Comparison of ENCODE assay signal across 8 cellular contexts in the genomic region with DNA sequence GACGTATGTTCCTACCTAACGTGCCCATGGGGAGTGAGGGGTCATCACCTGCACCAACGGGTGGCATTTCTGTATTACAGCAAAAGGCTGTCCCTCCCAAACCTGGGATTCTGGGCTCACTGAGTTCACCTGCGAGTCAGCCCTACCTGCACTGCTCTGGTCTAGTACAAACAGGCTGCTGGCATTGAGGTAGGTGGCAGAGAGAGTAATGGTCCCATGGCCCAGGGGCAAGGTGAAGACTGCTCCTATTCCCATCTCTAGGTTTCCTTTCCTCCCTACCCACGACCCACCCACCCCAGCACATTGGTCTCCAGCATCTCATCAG. TPM values are rescaled to one million over a fixed set of nuclear protein-coding genes. Genes with fewer than 3 reads are reported as not detected.
DNase-seq lines count a peak whose midpoint lies in the region; ATAC-seq, FAIRE-seq and TF ChIP-seq lines count a peak whose summit lies in the region.

No MANE protein-coding gene starts in this region.

- no peaks in the 10 kb centered on the region for H3K9me3 Mint-ChIP-seq in activated T-cell treated with anti-CD3 and anti-CD28 coated beads, Interleukin-2, amount 50 U/mL, for 24 hours

- WGBS in HepG2 (ENCODE audit: low lambda C conversion rate) = 0% methylated on average over 3 of the region's 5 CpGs
- 7% methylated on average over 5 of the region's 5 CpGs for WGBS in thymus

- H3K36me3 Mint-ChIP-seq in activated T-cell treated with anti-CD3 and anti-CD28 coated beads, Interleukin-2, amount 50 U/mL, for 24 hours (ENCODE audit: low read depth) = peaks cover 27% of the 10 kb centered on the region

- H3K9me3 ChIP-seq in HepG2 (ENCODE audit: low read length) = no peaks in the 10 kb centered on the region
- H3K9me3 ChIP-seq in thymus (ENCODE audit: control insufficient read depth) = no peaks in the 10 kb centered on the region

- TF ChIP-seq POLR2A in HepG2 (IDR thresholded peaks at IDR 0.05; ENCODE audit: insufficient read depth in 1 of 2, low read depth in 2 of 2, low read length in 2 of 2) = no peak

- TF ChIP-seq CTCF in astrocyte of the cerebellum (IDR thresholded peaks at IDR 0.05; ENCODE audit: low read depth, low read length, missing control alignments) = no peak
- no peak for TF ChIP-seq CTCF in HepG2 (CRISPR knock-in tag; IDR thresholded peaks at IDR 0.05)

- CTCF ChIA-PET in HepG2 (lab: Yijun Ruan, JAX; ENCODE audit: low intra/inter-chr PET ratio, low total read pairs) = interaction anchor here (1.2 to 3.0 kb wide), 3 partner anchors 31 to 44 kb away, joined by 3 to 79 read pairs (median 4); a partner anchor contains a TSS

- H3K27ac ChIP-seq in HepG2 (ENCODE audit: extremely low read length, insufficient read depth, low read length) (peak overlapping the region; percentile 92), thymus (ENCODE audit: low read depth) (peak overlapping the region; percentile 3)

- H3K36me3 ChIP-seq in HepG2 (replicated peaks in 1 of 2; ENCODE audit: control insufficient read depth in 1 of 2, insufficient read depth in 2 of 2, low read length in 2 of 2) (peaks cover 5 to 23% of the 10 kb centered on the region in 2 experiments; a peak in 3 of 5 replicates), thymus (ENCODE audit: control insufficient read depth, insufficient read depth) (peaks cover 19% of the 10 kb centered on the region)

- peak overlapping the region; percentile 88 for H3K9ac ChIP-seq in HepG2 (ENCODE audit: insufficient read depth, low read depth, low read length)

- H3K4me2 ChIP-seq in HepG2 (ENCODE audit: low read depth, low read length) = peak overlapping the region; percentile 85

- peaks cover 13% of the 10 kb centered on the region for H3K27me3 Mint-ChIP-seq in activated T-cell treated with anti-CD3 and anti-CD28 coated beads, Interleukin-2, amount 50 U/mL, for 24 hours

- H3K79me2 ChIP-seq in HepG2 (ENCODE audit: insufficient read depth, low read length) = peaks cover 20% of the 10 kb centered on the region

- H3K4me3 Mint-ChIP-seq in activated T-cell treated with anti-CD3 and anti-CD28 coated beads, Interleukin-2, amount 50 U/mL, for 24 hours = peak overlapping the region; percentile 73

- POLR2A ChIA-PET in HepG2 (lab: Yijun Ruan, JAX) = interaction anchor here (0.6 to 3.5 kb wide), 24 partner anchors 10 to 268 kb away, joined by 3 to 60 read pairs (median 8); a partner anchor contains a TSS

- no peak for TF ChIP-seq RAD21 in HepG2 (CRISPR knock-in tag; IDR thresholded peaks at IDR 0.05)

- ATAC-seq in HepG2 = peak; percentile 66

- peaks cover 22% of the 10 kb centered on the region for H3K4me1 Mint-ChIP-seq in activated T-cell treated with anti-CD3 and anti-CD28 coated beads, Interleukin-2, amount 50 U/mL, for 24 hours (ENCODE audit: low read depth)

- H3K4me1 ChIP-seq in HepG2 (ENCODE audit: insufficient read depth, low read length) (peaks cover 56% of the 10 kb centered on the region), thymus (ENCODE audit: control insufficient read depth, insufficient read depth, low read length) (peaks cover 2% of the 10 kb centered on the region)

- H3K4me3 ChIP-seq in astrocyte of the cerebellum (ENCODE audit: low read depth, low read length) (peak overlapping the region; percentile 58), HepG2 (replicated peaks in 1 of 3; ENCODE audit: insufficient read depth in 1 of 3, low read depth in 2 of 3, low read length in 3 of 3) (peak overlapping the region; percentile 84 to 88 (median 84)), thymus (ENCODE audit: low read length) (peak overlapping the region; percentile 35)

- TF ChIP-seq EP300 in HepG2 (IDR thresholded peaks at IDR 0.05; ENCODE audit: low read depth in 2 of 2, low read length in 2 of 2) = no peak
- TF ChIP-seq EP300 in HepG2 (CRISPR knock-in tag; IDR thresholded peaks at IDR 0.05; ENCODE audit: borderline replicate concordance) = no peak

- FAIRE-seq in HepG2 (lab: Jason Lieb, UNC) = no peak
- FAIRE-seq in frontal cortex (lab: Jason Lieb, UNC) = no peak

- DNase-seq in activated T-cell treated with anti-CD3 and anti-CD28 coated beads, Interleukin-2, amount 50 U/mL, for 24 hours = no peak
- no peak for DNase-seq in activated T-cell treated with anti-CD3 and anti-CD28 coated beads, Interleukin-2, amount 50 U/mL, for 48 hours
- no peak for DNase-seq in astrocyte of the cerebellum (ENCODE audit: low read depth)
- DNase-seq in HepG2 (ENCODE audit: low spot score) = no peak
- DNase-seq in frontal cortex (ENCODE audit: low spot score in 2 of 2) = no peak
- no peak for DNase-seq in stimulated activated CD4-positive, alpha-beta T cell treated with anti-CD3 and anti-CD28 coated beads, Interleukin-4, amount 100 ng/mL, for 1 hour
- no peak for DNase-seq in putamen (ENCODE audit: low spot score)

- in situ Hi-C loops in astrocyte of the cerebellum (cut with HindIII; ENCODE audit: low sequenced_read_pairs) (no loop called here), HepG2 (cut with HindIII; ENCODE audit: extremely low pct_ligation_motif_present, low pct_unique_long_range_greater_than_20kb) (loop anchor here (5.0 kb wide), 1 partner anchor 35 kb away; no protein-coding TSS in a partner anchor)

- H3K27ac Mint-ChIP-seq in activated T-cell treated with anti-CD3 and anti-CD28 coated beads, Interleukin-2, amount 50 U/mL, for 24 hours = peak overlapping the region; percentile 57

- H2AFZ ChIP-seq in HepG2 (ENCODE audit: low read length) = no peak overlapping the region

- H3K27me3 ChIP-seq in HepG2 (ENCODE audit: control insufficient read depth in 1 of 2, insufficient read depth in 2 of 2, low read length in 2 of 2) = peaks cover 0 to 3% of the 10 kb centered on the region in 2 experiments; a peak in 1 of 5 replicates
- H3K27me3 ChIP-seq in thymus (ENCODE audit: control insufficient read depth, insufficient read depth) = peaks cover 2% of the 10 kb centered on the region

- intact Hi-C loops in HepG2 (cut with micrococcal nuclease; ENCODE audit: unreplicated experiment) = loop anchor here (2.0 kb wide), 2 partner anchors 13 to 83 kb away; a partner anchor contains a TSS

- BruUV-seq in HepG2 (replicated peaks; lab: Mats Ljungman, UMichigan) = TSS peak; percentile 30

- H4K20me1 ChIP-seq in HepG2 (ENCODE audit: insufficient read depth, low read length) = no peaks in the 10 kb centered on the region

RNA-seq across cellular contexts. Expression of a gene that starts 0.4 kb away (rescaled TPM):
- total RNA-seq in HepG2 (2016; rRNA removed; fragmentation: Illumina TruSeq; extraction: Trizol) (23.9 and 24.6 TPM in 2 replicates), frontal cortex (8.2 TPM)
- 3.8 and 3.9 TPM in 2 replicates for total RNA-seq in HepG2 (2016; cell fraction: cytosol; rRNA removed; fragmentation: Illumina TruSeq; extraction: Trizol; ENCODE audit: low read depth)
- 22.3 and 22.8 TPM in 2 replicates for total RNA-seq in HepG2 (2016; cell fraction: insoluble cytoplasmic fraction; rRNA removed; fragmentation: Illumina TruSeq; extraction: Trizol)
- 7.8 and 8.4 TPM in 2 replicates for total RNA-seq in HepG2 (2016; cell fraction: membrane; rRNA removed; fragmentation: Illumina TruSeq; extraction: Trizol)
- 20.4 and 20.9 TPM in 2 replicates for total RNA-seq in HepG2 (2016; cell fraction: nucleus; rRNA removed; fragmentation: Illumina TruSeq; extraction: Trizol)
- polyA plus RNA-seq in HepG2 (2011; rRNA removed) (25.9 and 28.9 TPM in 2 replicates), thymus (11.6 TPM)
- polyA plus RNA-seq in HepG2 (2011; cell fraction: cytosol; rRNA removed) = 20.0 and 24.2 TPM in 2 replicates
- 30.0 and 31.3 TPM in 2 replicates for polyA plus RNA-seq in HepG2 (2011; cell fraction: nucleus; rRNA removed)
- polyA plus RNA-seq in HepG2 (2012) = 9.8 and 12.4 TPM in 2 replicates
- polyA plus RNA-seq in HepG2 (2016; cell fraction: cytosol; fragmentation: Illumina TruSeq; extraction: Trizol; ENCODE audit: low read depth) = 2.0 and 2.2 TPM in 2 replicates
- 22.7 and 23.4 TPM in 2 replicates for polyA plus RNA-seq in HepG2 (2016; cell fraction: insoluble cytoplasmic fraction; fragmentation: Illumina TruSeq; extraction: Trizol; ENCODE audit: low read depth)
- polyA plus RNA-seq in HepG2 (2016; cell fraction: membrane; fragmentation: Illumina TruSeq; extraction: Trizol; ENCODE audit: low read depth) = 3.8 and 4.7 TPM in 2 replicates
- polyA plus RNA-seq in HepG2 (2016; cell fraction: nucleus; fragmentation: Illumina TruSeq; extraction: Trizol; ENCODE audit: insufficient read depth, low read depth) = 31.4 and 33.9 TPM in 2 replicates
- polyA minus RNA-seq in HepG2 (2011; rRNA and poly(A)+ RNA removed; ENCODE audit: low replicate concordance) = 44.5 and 46.8 TPM in 2 replicates
- 12.1 and 15.9 TPM in 2 replicates for polyA minus RNA-seq in HepG2 (2011; cell fraction: cytosol; rRNA and poly(A)+ RNA removed)
- 25.6 and 32.1 TPM in 2 replicates for polyA minus RNA-seq in HepG2 (2011; cell fraction: nucleus; rRNA and poly(A)+ RNA removed)

RNA-seq across cellular contexts. Expression of a gene that starts 23.3 kb away (rescaled TPM):
- total RNA-seq in HepG2 (2016; rRNA removed; fragmentation: Illumina TruSeq; extraction: Trizol) (0.58 and 0.76 TPM in 2 replicates), frontal cortex (1.6 TPM)
- total RNA-seq in HepG2 (2016; cell fraction: cytosol; rRNA removed; fragmentation: Illumina TruSeq; extraction: Trizol; ENCODE audit: low read depth) = 0.18 and 0.30 TPM in 2 replicates
- total RNA-seq in HepG2 (2016; cell fraction: insoluble cytoplasmic fraction; rRNA removed; fragmentation: Illumina TruSeq; extraction: Trizol) = 0.74 and 1.4 TPM in 2 replicates
- total RNA-seq in HepG2 (2016; cell fraction: membrane; rRNA removed; fragmentation: Illumina TruSeq; extraction: Trizol) = 1.1 and 1.6 TPM in 2 replicates
- total RNA-seq in HepG2 (2016; cell fraction: nucleus; rRNA removed; fragmentation: Illumina TruSeq; extraction: Trizol) = 1.3 and 1.9 TPM in 2 replicates
- polyA plus RNA-seq in HepG2 (2011; rRNA removed) (2.2 TPM in 2 replicates), thymus (2.7 TPM)
- 0.97 and 1.1 TPM in 2 replicates for polyA plus RNA-seq in HepG2 (2011; cell fraction: cytosol; rRNA removed)
- 9.8 and 10.5 TPM in 2 replicates for polyA plus RNA-seq in HepG2 (2011; cell fraction: nucleus; rRNA removed)
- 2.3 and 2.6 TPM in 2 replicates for polyA plus RNA-seq in HepG2 (2012)
- 0.14 and 0.19 TPM in 2 replicates for polyA plus RNA-seq in HepG2 (2016; cell fraction: cytosol; fragmentation: Illumina TruSeq; extraction: Trizol; ENCODE audit: low read depth)
- polyA plus RNA-seq in HepG2 (2016; cell fraction: insoluble cytoplasmic fraction; fragmentation: Illumina TruSeq; extraction: Trizol; ENCODE audit: low read depth) = 1.8 and 2.6 TPM in 2 replicates
- 1.4 TPM in 2 replicates for polyA plus RNA-seq in HepG2 (2016; cell fraction: membrane; fragmentation: Illumina TruSeq; extraction: Trizol; ENCODE audit: low read depth)
- 5.8 and 8.1 TPM in 2 replicates for polyA plus RNA-seq in HepG2 (2016; cell fraction: nucleus; fragmentation: Illumina TruSeq; extraction: Trizol; ENCODE audit: insufficient read depth, low read depth)
- polyA minus RNA-seq in HepG2 (2011; rRNA and poly(A)+ RNA removed; ENCODE audit: low replicate concordance) = 2.8 and 5.2 TPM in 2 replicates
- 1.1 and 1.3 TPM in 2 replicates for polyA minus RNA-seq in HepG2 (2011; cell fraction: cytosol; rRNA and poly(A)+ RNA removed)
- polyA minus RNA-seq in HepG2 (2011; cell fraction: nucleus; rRNA and poly(A)+ RNA removed) = 3.4 and 5.0 TPM in 2 replicates

RNA-seq across cellular contexts. Expression of a gene that starts 23.6 kb away (rescaled TPM):
- total RNA-seq in HepG2 (2016; rRNA removed; fragmentation: Illumina TruSeq; extraction: Trizol) = 26.0 and 33.1 TPM in 2 replicates
- total RNA-seq in HepG2 (2016; cell fraction: cytosol; rRNA removed; fragmentation: Illumina TruSeq; extraction: Trizol; ENCODE audit: low read depth) = 8.6 and 11.8 TPM in 2 replicates
- total RNA-seq in HepG2 (2016; cell fraction: insoluble cytoplasmic fraction; rRNA removed; fragmentation: Illumina TruSeq; extraction: Trizol) = 24.6 and 33.6 TPM in 2 replicates
- total RNA-seq in HepG2 (2016; cell fraction: membrane; rRNA removed; fragmentation: Illumina TruSeq; extraction: Trizol) = 22.2 and 23.2 TPM in 2 replicates
- total RNA-seq in HepG2 (2016; cell fraction: nucleus; rRNA removed; fragmentation: Illumina TruSeq; extraction: Trizol) = 22.8 and 23.5 TPM in 2 replicates
- polyA plus RNA-seq in HepG2 (2011; rRNA removed) = 68.3 and 70.4 TPM in 2 replicates
- 43.7 and 67.1 TPM in 2 replicates for polyA plus RNA-seq in HepG2 (2011; cell fraction: cytosol; rRNA removed)
- polyA plus RNA-seq in HepG2 (2011; cell fraction: nucleus; rRNA removed) = 32.6 and 46.3 TPM in 2 replicates
- 39.1 and 42.4 TPM in 2 replicates for polyA plus RNA-seq in HepG2 (2012)
- polyA plus RNA-seq in HepG2 (2016; cell fraction: cytosol; fragmentation: Illumina TruSeq; extraction: Trizol; ENCODE audit: low read depth) = 5.6 and 5.9 TPM in 2 replicates
- polyA plus RNA-seq in HepG2 (2016; cell fraction: insoluble cytoplasmic fraction; fragmentation: Illumina TruSeq; extraction: Trizol; ENCODE audit: low read depth) = 45.3 and 46.9 TPM in 2 replicates
- polyA plus RNA-seq in HepG2 (2016; cell fraction: membrane; fragmentation: Illumina TruSeq; extraction: Trizol; ENCODE audit: low read depth) = 22.1 and 22.3 TPM in 2 replicates
- polyA plus RNA-seq in HepG2 (2016; cell fraction: nucleus; fragmentation: Illumina TruSeq; extraction: Trizol; ENCODE audit: insufficient read depth, low read depth) = 45.7 and 46.4 TPM in 2 replicates
- 52.5 and 108 TPM in 2 replicates for polyA minus RNA-seq in HepG2 (2011; rRNA and poly(A)+ RNA removed; ENCODE audit: low replicate concordance)
- polyA minus RNA-seq in HepG2 (2011; cell fraction: cytosol; rRNA and poly(A)+ RNA removed) = 28.2 and 48.5 TPM in 2 replicates
- polyA minus RNA-seq in HepG2 (2011; cell fraction: nucleus; rRNA and poly(A)+ RNA removed) = 32.7 and 43.8 TPM in 2 replicates
- polyA plus RNA-seq in thymus = 63.1 TPM
- total RNA-seq in frontal cortex = 33.0 TPM

RNA-seq across cellular contexts. Expression of a gene that starts 30.9 kb away (rescaled TPM):
- total RNA-seq in HepG2 (2016; rRNA removed; fragmentation: Illumina TruSeq; extraction: Trizol) (47.5 and 52.0 TPM in 2 replicates), frontal cortex (5.3 TPM)
- total RNA-seq in HepG2 (2016; cell fraction: cytosol; rRNA removed; fragmentation: Illumina TruSeq; extraction: Trizol; ENCODE audit: low read depth) = 8.1 TPM in 2 replicates
- total RNA-seq in HepG2 (2016; cell fraction: insoluble cytoplasmic fraction; rRNA removed; fragmentation: Illumina TruSeq; extraction: Trizol) = 46.4 and 50.0 TPM in 2 replicates
- 17.5 and 18.3 TPM in 2 replicates for total RNA-seq in HepG2 (2016; cell fraction: membrane; rRNA removed; fragmentation: Illumina TruSeq; extraction: Trizol)
- 26.0 and 34.2 TPM in 2 replicates for total RNA-seq in HepG2 (2016; cell fraction: nucleus; rRNA removed; fragmentation: Illumina TruSeq; extraction: Trizol)
- polyA plus RNA-seq in HepG2 (2011; rRNA removed) (42.0 and 52.6 TPM in 2 replicates), thymus (22.3 TPM)
- polyA plus RNA-seq in HepG2 (2011; cell fraction: cytosol; rRNA removed) = 16.9 and 23.3 TPM in 2 replicates
- 32.7 and 37.9 TPM in 2 replicates for polyA plus RNA-seq in HepG2 (2011; cell fraction: nucleus; rRNA removed)
- 19.5 and 20.6 TPM in 2 replicates for polyA plus RNA-seq in HepG2 (2012)
- 3.1 and 3.6 TPM in 2 replicates for polyA plus RNA-seq in HepG2 (2016; cell fraction: cytosol; fragmentation: Illumina TruSeq; extraction: Trizol; ENCODE audit: low read depth)
- polyA plus RNA-seq in HepG2 (2016; cell fraction: insoluble cytoplasmic fraction; fragmentation: Illumina TruSeq; extraction: Trizol; ENCODE audit: low read depth) = 60.6 and 64.8 TPM in 2 replicates
- polyA plus RNA-seq in HepG2 (2016; cell fraction: membrane; fragmentation: Illumina TruSeq; extraction: Trizol; ENCODE audit: low read depth) = 8.3 and 9.6 TPM in 2 replicates
- polyA plus RNA-seq in HepG2 (2016; cell fraction: nucleus; fragmentation: Illumina TruSeq; extraction: Trizol; ENCODE audit: insufficient read depth, low read depth) = 51.4 and 59.6 TPM in 2 replicates
- 50.1 and 366 TPM in 2 replicates for polyA minus RNA-seq in HepG2 (2011; rRNA and poly(A)+ RNA removed; ENCODE audit: low replicate concordance)
- 18.1 and 20.2 TPM in 2 replicates for polyA minus RNA-seq in HepG2 (2011; cell fraction: cytosol; rRNA and poly(A)+ RNA removed)
- polyA minus RNA-seq in HepG2 (2011; cell fraction: nucleus; rRNA and poly(A)+ RNA removed) = 11.6 and 12.1 TPM in 2 replicates

RNA-seq across cellular contexts. Expression of a gene that starts 31.7 kb away (rescaled TPM):
- total RNA-seq in HepG2 (2016; rRNA removed; fragmentation: Illumina TruSeq; extraction: Trizol) (0.35 and 0.49 TPM in 2 replicates), frontal cortex (not detected)
- 0.18 and 0.20 TPM in 2 replicates for total RNA-seq in HepG2 (2016; cell fraction: cytosol; rRNA removed; fragmentation: Illumina TruSeq; extraction: Trizol; ENCODE audit: low read depth)
- 0.59 and 0.76 TPM in 2 replicates for total RNA-seq in HepG2 (2016; cell fraction: insoluble cytoplasmic fraction; rRNA removed; fragmentation: Illumina TruSeq; extraction: Trizol)
- total RNA-seq in HepG2 (2016; cell fraction: membrane; rRNA removed; fragmentation: Illumina TruSeq; extraction: Trizol) = 0.22 and 0.55 TPM in 2 replicates
- total RNA-seq in HepG2 (2016; cell fraction: nucleus; rRNA removed; fragmentation: Illumina TruSeq; extraction: Trizol) = 0.71 and 0.91 TPM in 2 replicates
- polyA plus RNA-seq in HepG2 (2011; rRNA removed) (3.3 and 3.4 TPM in 2 replicates), thymus (0.94 TPM)
- polyA plus RNA-seq in HepG2 (2011; cell fraction: cytosol; rRNA removed) = 1.9 and 3.0 TPM in 2 replicates
- polyA plus RNA-seq in HepG2 (2011; cell fraction: nucleus; rRNA removed) = 4.7 and 4.8 TPM in 2 replicates
- 1.3 and 1.5 TPM in 2 replicates for polyA plus RNA-seq in HepG2 (2012)
- 0.27 TPM in 1 of 2 replicates, not detected in the other for polyA plus RNA-seq in HepG2 (2016; cell fraction: cytosol; fragmentation: Illumina TruSeq; extraction: Trizol; ENCODE audit: low read depth)
- polyA plus RNA-seq in HepG2 (2016; cell fraction: insoluble cytoplasmic fraction; fragmentation: Illumina TruSeq; extraction: Trizol; ENCODE audit: low read depth) = 0.81 TPM in 1 of 2 replicates, not detected in the other
- polyA plus RNA-seq in HepG2 (2016; cell fraction: membrane; fragmentation: Illumina TruSeq; extraction: Trizol; ENCODE audit: low read depth) = 0.14 and 0.40 TPM in 2 replicates
- 1.4 TPM in 2 replicates for polyA plus RNA-seq in HepG2 (2016; cell fraction: nucleus; fragmentation: Illumina TruSeq; extraction: Trizol; ENCODE audit: insufficient read depth, low read depth)
- polyA minus RNA-seq in HepG2 (2011; rRNA and poly(A)+ RNA removed; ENCODE audit: low replicate concordance) = 1.8 and 3.6 TPM in 2 replicates
- polyA minus RNA-seq in HepG2 (2011; cell fraction: cytosol; rRNA and poly(A)+ RNA removed) = 0.62 TPM in 1 of 2 replicates, not detected in the other
- polyA minus RNA-seq in HepG2 (2011; cell fraction: nucleus; rRNA and poly(A)+ RNA removed) = 1.2 and 2.9 TPM in 2 replicates
